26 cellular contexts compared by ENCODE assay signal in genomic region chr2:109423556-109424359, GRCh38.
A peak's percentile ranks its signal among the peaks of the same experiment; 100 is the strongest.
DNase-seq lines count a peak whose midpoint lies in the region; ATAC-seq and TF ChIP-seq lines count a peak whose summit lies in the region.
"Had no signal": no experiment of that assay in that cellular context is flagged by ENCODE, and none has a peak within 500 bp of the region (broad histone marks: within the 10 kb centered on the region; RNA-seq: fewer than 3 reads in every experiment).

No MANE protein-coding gene starts in this region.

- intact Hi-C loops in right cardiac atrium (cut with DNase I) (loop anchor here in 1 of 4 donors (10.0 kb wide), 1 partner anchor 81 kb away; no protein-coding TSS in a partner anchor), left ventricle myocardium inferior (cut with micrococcal nuclease) (no loop called here), mucosa of descending colon (cut with DNase I, micrococcal nuclease) (no loop called here), MCF 10A (cut with micrococcal nuclease) (no loop called here)

- no peaks in the 10 kb centered on the region for H3K27me3 Mint-ChIP-seq in MCF 10A (ENCODE audit: insufficient read depth, unreplicated experiment)

- H3K4me1 ChIP-seq in right cardiac atrium (ENCODE audit: control insufficient read depth, insufficient read depth, low read length) (no peaks in the 10 kb centered on the region), left ventricle myocardium inferior (no peaks in the 10 kb centered on the region), foreskin keratinocyte (no peaks in the 10 kb centered on the region), mucosa of descending colon (ENCODE audit: low read depth) (no peaks in the 10 kb centered on the region), MM.1S (ENCODE audit: low read length) (no peaks in the 10 kb centered on the region)
- H3K4me1 ChIP-seq: A549, parathyroid adenoma, vagina had no signal

- H3K27ac Mint-ChIP-seq in MCF 10A (ENCODE audit: low read depth, unreplicated experiment): no peak overlapping the region
- H3K27ac Mint-ChIP-seq: memory B cell; naive thymus-derived CD4-positive, alpha-beta T cell had no signal

- H3K4me3 Mint-ChIP-seq in MCF 10A (ENCODE audit: unreplicated experiment): no peak overlapping the region
- H3K4me3 Mint-ChIP-seq: central memory CD8-positive, alpha-beta T cell; memory B cell; naive thymus-derived CD4-positive, alpha-beta T cell had no signal

- no TSS peak for BruUV-seq in MCF 10A (replicated peaks; lab: Mats Ljungman, UMichigan)

- H3K36me3 ChIP-seq in left ventricle myocardium inferior (no peaks in the 10 kb centered on the region), mucosa of descending colon (ENCODE audit: low read depth) (no peaks in the 10 kb centered on the region), MM.1S (replicated peaks; ENCODE audit: insufficient read depth, low read length) (no peaks in the 10 kb centered on the region)
- H3K36me3 ChIP-seq: vagina had no signal

- H3K27ac ChIP-seq in right cardiac atrium (ENCODE audit: low read length) (no peak overlapping the region), left ventricle myocardium inferior (replicated peaks) (no peak overlapping the region), foreskin keratinocyte (no peak overlapping the region), MM.1S (ENCODE audit: low read length) (no peak overlapping the region)
- H3K27ac ChIP-seq: A549, KMS-11, parathyroid adenoma, vagina had no signal

- no peaks in the 10 kb centered on the region for H3F3A ChIP-seq in MM.1S (ENCODE audit: insufficient read depth, low read length)

- POLR2A ChIA-PET in MCF 10A (lab: Yijun Ruan, JAX): no interaction called here

- peaks cover 4% of the 10 kb centered on the region for H3K4me1 Mint-ChIP-seq in MCF 10A (ENCODE audit: insufficient read depth, unreplicated experiment)
- H3K4me1 Mint-ChIP-seq: central memory CD8-positive, alpha-beta T cell had no signal

- H4K20me1 ChIP-seq in MM.1S (ENCODE audit: insufficient read depth, low read length): no peaks in the 10 kb centered on the region

- no peak overlapping the region for H3K9ac ChIP-seq in MM.1S (ENCODE audit: low read length)
- H3K9ac ChIP-seq: KMS-11, parathyroid adenoma had no signal

- H3K9me3 ChIP-seq in right cardiac atrium (ENCODE audit: control insufficient read depth, low read length): no peaks in the 10 kb centered on the region
- H3K9me3 ChIP-seq in left ventricle myocardium inferior (replicated peaks): no peaks in the 10 kb centered on the region
- no peaks in the 10 kb centered on the region for H3K9me3 ChIP-seq in mucosa of descending colon
- H3K9me3 ChIP-seq in MM.1S (replicated peaks; ENCODE audit: insufficient read depth, low read length): no peaks in the 10 kb centered on the region
- H3K9me3 ChIP-seq: A549, vagina had no signal

- 88% methylated on average over 22 of the region's 22 CpGs for WGBS in right cardiac atrium

- peaks cover 15% of the 10 kb centered on the region for H3K36me3 Mint-ChIP-seq in MCF 10A (ENCODE audit: insufficient read depth, unreplicated experiment)
- H3K36me3 Mint-ChIP-seq: memory B cell had no signal

- no peaks in the 10 kb centered on the region for H3K9me2 ChIP-seq in MM.1S (replicated peaks; ENCODE audit: insufficient read depth, low read length)

- DNase-seq in right cardiac atrium (peak in 1 of 3 donors; percentile 40), left ventricle myocardium inferior (no peak), foreskin keratinocyte (no peak), mucosa of descending colon (peak in 2 of 3 donors; percentile 29 to 49), MM.1S (no peak), MCF 10A (ENCODE audit: unreplicated experiment) (no peak), SKM-1 treated with dmso at 0.1 percent for 144 hours (lab: John Stamatoyannopoulos, UW; ENCODE audit: unreplicated experiment) (no peak), OCI-M2 (lab: John Stamatoyannopoulos, UW; ENCODE audit: unreplicated experiment) (no peak)
- DNase-seq: activated CD4-positive, alpha-beta T cell treated with anti-CD3 and anti-CD28 coated beads, Interleukin-2, amount 50 U/mL, for 1 hour; activated CD8-positive, alpha-beta memory T cell treated with anti-CD3 and anti-CD28 coated beads, Interleukin-2, amount 50 U/mL, for 4 hours; activated effector memory CD4-positive, alpha-beta T cell treated with anti-CD3 and anti-CD28 coated beads, Interleukin-2, amount 50 U/mL, for 16 hours; amniotic stem cell; C1 segment of cervical spinal cord; effector CD4-positive, alpha-beta T cell; glutamatergic neuron; naive thymus-derived CD4-positive, alpha-beta T cell; NCI-H1092 treated with DMSO at 0.1 percent for 48 hours; NCI-H2081 treated with DMSO at 0.1 percent for 48 hours; NCI-H524; stimulated activated CD4-positive, alpha-beta T cell treated with anti-CD3 and anti-CD28 coated beads, Interleukin-4, amount 100 ng/mL, for 1 hour had no signal

- CTCF ChIA-PET in MCF 10A (lab: Yijun Ruan, JAX): interaction anchor here (0.6 kb wide), 1 partner anchor 42 kb away, joined by 3 read pairs; no protein-coding TSS in a partner anchor

- ATAC-seq in right cardiac atrium: peak; percentile 17 to 37
- peak; percentile 16 for ATAC-seq in foreskin keratinocyte
- peak; percentile 31 for ATAC-seq in mucosa of descending colon
- ATAC-seq: naive thymus-derived CD4-positive, alpha-beta T cell had no signal

- no peak overlapping the region for H2AFZ ChIP-seq in MM.1S (ENCODE audit: low read length)
- H2AFZ ChIP-seq: parathyroid adenoma had no signal

- H3K27me3 ChIP-seq in right cardiac atrium (ENCODE audit: control insufficient read depth, insufficient read depth) (no peaks in the 10 kb centered on the region), left ventricle myocardium inferior (ENCODE audit: low read depth) (no peaks in the 10 kb centered on the region), foreskin keratinocyte (peaks cover 57% of the 10 kb centered on the region), MM.1S (replicated peaks; ENCODE audit: insufficient read depth, low read length) (no peaks in the 10 kb centered on the region)
- H3K27me3 ChIP-seq: vagina had no signal

- H3K9me3 Mint-ChIP-seq in MCF 10A (ENCODE audit: unreplicated experiment): no peaks in the 10 kb centered on the region
- H3K9me3 Mint-ChIP-seq: central memory CD8-positive, alpha-beta T cell; memory B cell; naive thymus-derived CD4-positive, alpha-beta T cell had no signal

- no peaks in the 10 kb centered on the region for H3K79me2 ChIP-seq in MM.1S (ENCODE audit: low read length)
- H3K79me2 ChIP-seq: parathyroid adenoma had no signal

- no peak for TF ChIP-seq CTCF in left ventricle myocardium inferior (IDR thresholded peaks at IDR 0.05; ENCODE audit: borderline replicate concordance)
- TF ChIP-seq CTCF in foreskin keratinocyte (conservative IDR thresholded peaks at IDR 0.05): peak; percentile 12
- no peak for TF ChIP-seq CTCF in mucosa of descending colon (IDR thresholded peaks at IDR 0.05)
- TF ChIP-seq CTCF in MM.1S (IDR thresholded peaks at IDR 0.05; ENCODE audit: low read length): no peak
- no peak for TF ChIP-seq CTCF in MCF 10A (IDR thresholded peaks at IDR 0.05; ENCODE audit: unreplicated experiment)

- H3K4me2 ChIP-seq in MM.1S (ENCODE audit: low read depth, low read length): no peak overlapping the region
- H3K4me2 ChIP-seq: A549, KMS-11 had no signal

- no peak overlapping the region for H3K4me3 ChIP-seq in right cardiac atrium (ENCODE audit: low read length)
- no peak overlapping the region for H3K4me3 ChIP-seq in left ventricle myocardium inferior
- H3K4me3 ChIP-seq in mucosa of descending colon: no peak overlapping the region
- H3K4me3 ChIP-seq in MM.1S (ENCODE audit: low read length): no peak overlapping the region
- H3K4me3 ChIP-seq: A549, vagina had no signal

Comparison
In these comparisons a context has a peak if more than half of its experiments do, and no peak if none do; other contexts are left out.
1. DNase-seq: peak in mucosa of descending colon (2 of 3); none in left ventricle myocardium inferior (single experiment), foreskin keratinocyte (0 of 2), MM.1S (single experiment), MCF 10A (single experiment), SKM-1 treated with dmso at 0.1 percent for 144 hours (single experiment) and OCI-M2 (single experiment).
2. Peak in every context shown above with its lines, with median percentiles within 50 percentile points of each other: ATAC-seq.